15 cellular contexts compared by ENCODE assay signal in genomic region chr11:106467486-106467885, GRCh38.
DNase-seq lines count a peak whose midpoint lies in the region; FAIRE-seq and TF ChIP-seq lines count a peak whose summit lies in the region.
"Had no signal": no experiment of that assay in that cellular context is flagged by ENCODE, and none has a peak within 500 bp of the region (broad histone marks: within the 10 kb centered on the region; RNA-seq: fewer than 3 reads in every experiment).

No MANE protein-coding gene starts in this region.

- no peaks in the 10 kb centered on the region for H3K27me3 ChIP-seq in GM23248 (replicated peaks; ENCODE audit: insufficient read depth)
- H3K27me3 ChIP-seq in WERI-Rb-1 (ENCODE audit: insufficient read depth, low read depth, severe bottlenecking): no peaks in the 10 kb centered on the region
- H3K27me3 ChIP-seq in hepatocyte: no peaks in the 10 kb centered on the region
- H3K27me3 ChIP-seq in small intestine (ENCODE audit: control insufficient read depth in 2 of 2, insufficient read depth in 2 of 2, low read length in 2 of 2): no peaks in the 10 kb centered on the region
- H3K27me3 ChIP-seq in CD4-positive, alpha-beta memory T cell (ENCODE audit: insufficient read depth, low read length): no peaks in the 10 kb centered on the region
- H3K27me3 ChIP-seq in adrenal gland: no peaks in the 10 kb centered on the region

- H3K79me2 ChIP-seq in GM23248 (ENCODE audit: insufficient read depth) (no peaks in the 10 kb centered on the region), hepatocyte (no peaks in the 10 kb centered on the region)

- H2AFZ ChIP-seq in GM23248: no peak overlapping the region
- no peak overlapping the region for H2AFZ ChIP-seq in hepatocyte

- H3K4me2 ChIP-seq in GM23248 (ENCODE audit: unreplicated experiment): peak overlapping the region; percentile 10
- peak overlapping the region; percentile 50 for H3K4me2 ChIP-seq in hepatocyte

- no peaks in the 10 kb centered on the region for H3K36me3 Mint-ChIP-seq in CD4-positive, alpha-beta memory T cell

- no peaks in the 10 kb centered on the region for H4K20me1 ChIP-seq in GM23248 (ENCODE audit: insufficient read depth)
- no peaks in the 10 kb centered on the region for H4K20me1 ChIP-seq in hepatocyte (ENCODE audit: insufficient read depth, poor library complexity, severe bottlenecking)

- H3K4me3 ChIP-seq in GM23248 (no peak overlapping the region), WERI-Rb-1 (ENCODE audit: low read depth, low read length) (no peak overlapping the region), hepatocyte (no peak overlapping the region), small intestine (ENCODE audit: low read depth in 1 of 2, low read length in 2 of 2) (no peak overlapping the region), adrenal gland (no peak overlapping the region)
- H3K4me3 ChIP-seq in CD4-positive, alpha-beta memory T cell (ENCODE audit: low read length in 2 of 2): no peak overlapping the region

- H3K4me1 Mint-ChIP-seq in CD4-positive, alpha-beta memory T cell: no peaks in the 10 kb centered on the region

- H3K27ac ChIP-seq in GM23248 (no peak overlapping the region), WERI-Rb-1 (peak overlapping the region; percentile 32), hepatocyte (peak overlapping the region; percentile 87), small intestine (ENCODE audit: low read depth in 1 of 2, low read length in 1 of 2) (no peak overlapping the region), adrenal gland (peak overlapping the region in 1 of 5 donors; percentile 28)
- no peak overlapping the region for H3K27ac ChIP-seq in CD4-positive, alpha-beta memory T cell (ENCODE audit: low read depth, low read length)
- H3K27ac ChIP-seq: C4-2B had no signal

- CTCF ChIA-PET in CD4-positive, alpha-beta memory T cell (lab: Charles Lee; ENCODE audit: partially characterized antibody): no interaction called here

- H3K9me2 ChIP-seq in GM23248 (ENCODE audit: insufficient read depth) (no peaks in the 10 kb centered on the region), hepatocyte (replicated peaks; ENCODE audit: insufficient read depth) (no peaks in the 10 kb centered on the region)
- H3K9me2 ChIP-seq: SK-N-SH had no signal

- no peak overlapping the region for H3K27ac Mint-ChIP-seq in CD4-positive, alpha-beta memory T cell

- no peaks in the 10 kb centered on the region for H3K27me3 Mint-ChIP-seq in CD4-positive, alpha-beta memory T cell

- DNase-seq in GM23248 (no peak), WERI-Rb-1 (no peak), hepatocyte (ENCODE audit: low spot score) (no peak), small intestine (peak; percentile 48), NCI-H1417 treated with DMSO at 0.1 percent for 48 hours (lab: John Stamatoyannopoulos, UW) (no peak), adrenal gland (no peak)
- no peak for DNase-seq in CD4-positive, alpha-beta memory T cell
- DNase-seq: DMS79 treated with DMSO at 0.1 percent for 48 hours, NCI-H1105, NCI-H2029 treated with DMSO at 0.1 percent for 48 hours, NCI-H345, NCI-H524 treated with DMSO at 0.1 percent for 48 hours, SIG-M5, SK-N-SH had no signal

- H3K9me3 ChIP-seq in GM23248 (ENCODE audit: low read depth): no peaks in the 10 kb centered on the region
- H3K9me3 ChIP-seq in WERI-Rb-1 (ENCODE audit: severe bottlenecking): no peaks in the 10 kb centered on the region
- H3K9me3 ChIP-seq in hepatocyte (ENCODE audit: low read depth): no peaks in the 10 kb centered on the region
- no peaks in the 10 kb centered on the region for H3K9me3 ChIP-seq in small intestine (ENCODE audit: control insufficient read depth, low read depth)
- H3K9me3 ChIP-seq in CD4-positive, alpha-beta memory T cell (ENCODE audit: control insufficient read depth in 1 of 2, low read length in 2 of 2): no peaks in the 10 kb centered on the region
- no peaks in the 10 kb centered on the region for H3K9me3 ChIP-seq in adrenal gland (replicated peaks in 1 of 3)
- H3K9me3 ChIP-seq: SK-N-SH had no signal

- no peak for TF ChIP-seq POLR2A in adrenal gland (IDR thresholded peaks at IDR 0.05)

- H3K9me3 Mint-ChIP-seq in CD4-positive, alpha-beta memory T cell: peaks cover 0 to 16% (median 2%) of the 10 kb centered on the region in 8 donors

- FAIRE-seq in small intestine (lab: Jason Lieb, UNC): no peak

- POLR2A ChIA-PET in CD4-positive, alpha-beta memory T cell (lab: Charles Lee; ENCODE audit: partially characterized antibody): no interaction called here

- peaks cover 22% of the 10 kb centered on the region for H3F3A ChIP-seq in GM23248 (ENCODE audit: insufficient read depth)

- H3K4me1 ChIP-seq in GM23248 (ENCODE audit: insufficient read depth) (peaks cover 20% of the 10 kb centered on the region), hepatocyte (ENCODE audit: insufficient read depth) (peaks cover 68% of the 10 kb centered on the region), small intestine (ENCODE audit: control insufficient read depth in 2 of 2, insufficient read depth in 1 of 2, low read depth in 1 of 2, low read length in 1 of 2) (no peaks in the 10 kb centered on the region), adrenal gland (replicated peaks in 1 of 2) (peaks cover 3 to 28% of the 10 kb centered on the region in 2 donors)
- H3K4me1 ChIP-seq in CD4-positive, alpha-beta memory T cell (ENCODE audit: insufficient read depth, low read length): no peaks in the 10 kb centered on the region

- no peak overlapping the region for H3K9ac ChIP-seq in GM23248
- H3K9ac ChIP-seq: SK-N-SH had no signal

- H3K36me3 ChIP-seq in GM23248 (ENCODE audit: low read depth) (no peaks in the 10 kb centered on the region), WERI-Rb-1 (no peaks in the 10 kb centered on the region), hepatocyte (replicated peaks; ENCODE audit: insufficient read depth, low read depth) (no peaks in the 10 kb centered on the region), small intestine (ENCODE audit: control insufficient read depth in 2 of 2, insufficient read depth in 2 of 2, low read length in 2 of 2) (no peaks in the 10 kb centered on the region), adrenal gland (replicated peaks in 1 of 2) (no peaks in the 10 kb centered on the region)
- no peaks in the 10 kb centered on the region for H3K36me3 ChIP-seq in CD4-positive, alpha-beta memory T cell (ENCODE audit: insufficient read depth, low read length)

- intact Hi-C loops in CD4-positive, alpha-beta memory T cell (cut with micrococcal nuclease): no loop called here
- intact Hi-C loops in adrenal gland (cut with DNase I): no loop called here

- H3K4me3 Mint-ChIP-seq in CD4-positive, alpha-beta memory T cell: no peak overlapping the region

- TF ChIP-seq CTCF in WERI-Rb-1 (IDR thresholded peaks at IDR 0.05; ENCODE audit: low read depth, low read length): no peak
- TF ChIP-seq CTCF in hepatocyte (IDR thresholded peaks at IDR 0.05; ENCODE audit: poor library complexity): no peak
- TF ChIP-seq CTCF in adrenal gland (IDR thresholded peaks at IDR 0.05): no peak

- in situ Hi-C loops in GM23248 (cut with MboI): no loop called here

Comparison
In these comparisons a context has a peak if more than half of its experiments do, and no peak if none do; other contexts are left out.
1. H3K27ac ChIP-seq: peak in WERI-Rb-1 (single experiment) and hepatocyte (single experiment); none in GM23248 (single experiment), small intestine (0 of 2) and CD4-positive, alpha-beta memory T cell (single experiment).